In genomic region chr1:100532645-100533044, GRCh38 we compare ENCODE assay signal across 2 cellular contexts.
A peak's percentile ranks its signal among the peaks of the same experiment; 100 is the strongest.
TF ChIP-seq lines count a peak whose summit lies in the region.

No MANE protein-coding gene starts in this region.

TF ChIP-seq in GM23338, 12 proteins besides CTCF, POLR2A, EP300 and RAD21 (continued from another document):
- no peak for TF ChIP-seq REST (IDR thresholded peaks at IDR 0.05; ENCODE audit: unreplicated experiment)
- TF ChIP-seq CREB1 (CRISPR knock-in tag; IDR thresholded peaks at IDR 0.05; ENCODE audit: low read depth): no peak
- no peak for TF ChIP-seq EZH2 (IDR thresholded peaks at IDR 0.05; ENCODE audit: low read depth, unreplicated experiment)
- TF ChIP-seq ZNF462 (CRISPR knock-in tag; IDR thresholded peaks at IDR 0.05): no peak
- TF ChIP-seq ETS1 (IDR thresholded peaks at IDR 0.05): no peak

TF ChIP-seq in GM12878, 131 proteins besides CTCF, POLR2A, EP300 and RAD21:
- no peak for TF ChIP-seq ZBTB40 (IDR thresholded peaks at IDR 0.05; ENCODE audit: borderline replicate concordance)
- TF ChIP-seq RAD51 (IDR thresholded peaks at IDR 0.05): no peak
- TF ChIP-seq NFIC (IDR thresholded peaks at IDR 0.05; ENCODE audit: low read depth, low read length): peak; percentile 59
- 0 out of 2 replicates have a peak, but pooled peaks have one; percentile 14 for TF ChIP-seq BCL11A (IDR thresholded peaks at IDR 0.05; ENCODE audit: low read depth, low read length)
- peak; percentile 48 for TF ChIP-seq RUNX3 (IDR thresholded peaks at IDR 0.05; ENCODE audit: low read length)
